In genomic region chr14:92121670-92122350, GRCh38 we compare ENCODE assay signal across 8 cellular contexts. TPM values are rescaled to one million over a fixed set of nuclear protein-coding genes. Genes with fewer than 3 reads are reported as not detected.
DNase-seq lines count a peak whose midpoint lies in the region; ATAC-seq, FAIRE-seq and TF ChIP-seq lines count a peak whose summit lies in the region.

TSS of gene CPSF2 (plus strand) at chr14:92121969. CDS start at chr14:92130985, 9,016 bp downstream.
TSS of gene NDUFB1 (minus strand) at chr14:92121706. CDS start at chr14:92117637, 4,069 bp downstream.

- H3K36me3 ChIP-seq in OCI-LY1 (ENCODE audit: insufficient read depth, low read length), result peaks cover 63% of the 10 kb centered on the region
- peaks cover 0 to 1% of the 10 kb centered on the region in 2 experiments for H3K36me3 ChIP-seq in endothelial cell of umbilical vein (ENCODE audit: control insufficient read depth in 2 of 2, extremely low read depth in 1 of 2, insufficient read depth in 2 of 2, low read length in 2 of 2)

- dilution Hi-C loops in endothelial cell of umbilical vein (cut with MboI; ENCODE audit: extremely low pct_ligation_motif_present, low sequenced_read_pairs), result no loop called here

- BruUV-seq in endothelial cell of umbilical vein (replicated peaks; lab: Mats Ljungman, UMichigan), result TSS peak; percentile 61

- H3K27me3 ChIP-seq in OCI-LY1 (ENCODE audit: insufficient read depth, low read length) (no peaks in the 10 kb centered on the region), endothelial cell of umbilical vein (ENCODE audit: control insufficient read depth in 2 of 2, insufficient read depth in 2 of 2, low read length in 2 of 2) (no peaks in the 10 kb centered on the region), mononuclear cell (ENCODE audit: insufficient read depth, low read length) (no peaks in the 10 kb centered on the region)

- H3K27ac ChIP-seq in OCI-LY1 (ENCODE audit: low read depth, low read length, poor library complexity, severe bottlenecking), result peak within 1 kb of the TSS; percentile 73
- peak within 1 kb of the TSS; percentile 75 for H3K27ac ChIP-seq in endothelial cell of umbilical vein (ENCODE audit: insufficient read depth, low read depth, low read length)

- CTCF ChIA-PET in endothelial cell of umbilical vein (lab: Charles Lee), result interaction anchor here (1.0 to 10.1 kb wide), 12 partner anchors 10 to 569 kb away, joined by 3 to 145 read pairs (median 4); partner anchors contain the start of gene ATXN3

- H3K4me2 ChIP-seq in OCI-LY1 (ENCODE audit: low read length), result peak within 1 kb of the TSS; percentile 81
- H3K4me2 ChIP-seq in endothelial cell of umbilical vein (ENCODE audit: insufficient read depth, low read length), result peak within 1 kb of the TSS; percentile 78

- H2AFZ ChIP-seq in OCI-LY1 (ENCODE audit: low read length) (no peak within 1 kb of the TSS), endothelial cell of umbilical vein (ENCODE audit: low read depth, low read length) (peak within 1 kb of the TSS; percentile 74)

- no peaks in the 10 kb centered on the region for H3K9me2 ChIP-seq in OCI-LY1 (ENCODE audit: low read depth, low read length)

- no peak for TF ChIP-seq CTCF in OCI-LY1 (IDR thresholded peaks at IDR 0.05; ENCODE audit: low read length)
- TF ChIP-seq CTCF in endothelial cell of umbilical vein (IDR thresholded peaks at IDR 0.05; ENCODE audit: extremely low read depth in 1 of 2, insufficient read depth in 1 of 2, low read depth in 1 of 2, low read length in 2 of 2), result no peak

- intact Hi-C loops in endothelial cell of umbilical vein (cut with micrococcal nuclease), result loop anchor here (1.0 to 5.0 kb wide), 6 partner anchors 16 to 670 kb away; partner anchors contain the start of genes ATXN3, FBLN5, GOLGA5 and TRIP11

- DNase-seq in Caki2 (ENCODE audit: low read depth), result peak; percentile 80
- DNase-seq in HT-29 (ENCODE audit: low spot score), result peak; percentile 69
- DNase-seq in activated T-cell treated with anti-CD3 and anti-CD28 coated beads for 1 hour (ENCODE audit: low read depth), result peak; percentile 77
- peak; percentile 84 for DNase-seq in endothelial cell of umbilical vein (ENCODE audit: low read depth, low spot score)
- DNase-seq in stimulated activated CD8-positive, alpha-beta memory T cell treated with anti-CD3 and anti-CD28 coated beads, Interleukin-4, amount 100 ng/mL, for 24 hours (ENCODE audit: low read depth), result peak; percentile 70

- FAIRE-seq in endothelial cell of umbilical vein (lab: Jason Lieb, UNC), result peak; percentile 70

- no peaks in the 10 kb centered on the region for H3K9me3 ChIP-seq in OCI-LY1 (ENCODE audit: low read length)
- H3K9me3 ChIP-seq in endothelial cell of umbilical vein (replicated peaks; ENCODE audit: control insufficient read depth, insufficient read depth, low read length), result no peaks in the 10 kb centered on the region
- H3K9me3 ChIP-seq in mononuclear cell (ENCODE audit: low read depth, low read length), result no peaks in the 10 kb centered on the region

- POLR2A ChIA-PET in endothelial cell of umbilical vein (lab: Charles Lee), result interaction anchor here (0.5 to 2.5 kb wide), 6 partner anchors 11 to 672 kb away, joined by 3 to 15 read pairs (median 4); partner anchors contain the start of genes ATXN3 and GOLGA5

- H3K4me3 ChIP-seq in OCI-LY1 (ENCODE audit: low read depth, low read length, poor library complexity, severe bottlenecking) (peak within 1 kb of the TSS; percentile 96), endothelial cell of umbilical vein (replicated peaks in 1 of 3; ENCODE audit: insufficient read depth in 1 of 3, low read depth in 1 of 3, low read length in 3 of 3) (peak within 1 kb of the TSS; percentile 40 to 89 (median 79)), mononuclear cell (ENCODE audit: low read length) (peak within 1 kb of the TSS; percentile 99)

- TF ChIP-seq POLR2A in endothelial cell of umbilical vein (IDR thresholded peaks at IDR 0.05; ENCODE audit: low read depth, low read length), result peak; percentile 95

- in situ Hi-C loops in Caki2 (cut with HindIII; ENCODE audit: low pct_unique_long_range_greater_than_20kb, low sequenced_read_pairs), result no loop called here

- peak within 1 kb of the TSS; percentile 98 for H3K9ac ChIP-seq in OCI-LY1 (ENCODE audit: low read length)
- H3K9ac ChIP-seq in endothelial cell of umbilical vein (replicated peaks; ENCODE audit: extremely low read depth, insufficient read depth, low read length), result peak within 1 kb of the TSS; percentile 92

- peak; percentile 85 for ATAC-seq in GM21360 (IDR thresholded peaks at IDR 0.05; ENCODE audit: unreplicated experiment)

- H3F3A ChIP-seq in OCI-LY1 (ENCODE audit: insufficient read depth, low read length), result peaks cover 1% of the 10 kb centered on the region; the same call in 1 of the 2 replicates

- peaks cover 18% of the 10 kb centered on the region for H3K79me2 ChIP-seq in OCI-LY1 (ENCODE audit: insufficient read depth, low read length)
- peaks cover 35% of the 10 kb centered on the region for H3K79me2 ChIP-seq in endothelial cell of umbilical vein (ENCODE audit: control insufficient read depth, insufficient read depth, low read length)

- H3K9me1 ChIP-seq in endothelial cell of umbilical vein (replicated peaks; ENCODE audit: control insufficient read depth, extremely low read depth, insufficient read depth, low read length), result no peaks in the 10 kb centered on the region

- H3K4me1 ChIP-seq in OCI-LY1 (ENCODE audit: insufficient read depth, low read length, severe bottlenecking) (peaks cover 40% of the 10 kb centered on the region), endothelial cell of umbilical vein (ENCODE audit: control insufficient read depth, extremely low read depth, insufficient read depth, low read length) (peaks cover 7% of the 10 kb centered on the region), mononuclear cell (ENCODE audit: insufficient read depth, low read length) (peaks cover 40% of the 10 kb centered on the region)

- no peaks in the 10 kb centered on the region for H4K20me1 ChIP-seq in OCI-LY1 (ENCODE audit: insufficient read depth, low read length)
- no peaks in the 10 kb centered on the region for H4K20me1 ChIP-seq in endothelial cell of umbilical vein (replicated peaks; ENCODE audit: control insufficient read depth, extremely low read depth, insufficient read depth, low read length)

TF ChIP-seq in endothelial cell of umbilical vein, 7 proteins besides CTCF, POLR2A, EP300 and RAD21:
- TF ChIP-seq EZH2 (IDR thresholded peaks at IDR 0.05; ENCODE audit: borderline replicate concordance, low read depth, low read length, severe bottlenecking) (no peak), POLR2AphosphoS5 (IDR thresholded peaks at IDR 0.05; ENCODE audit: insufficient read depth, low read depth, low read length) (peak; percentile 82)

RNA-seq across cellular contexts. Expression of gene CPSF2, which starts in this region (rescaled TPM):
- 15.8 and 20.8 TPM in 2 replicates for total RNA-seq in Caki2 (2014; rRNA removed; shearing (Covaris generic); ENCODE audit: low replicate concordance)
- 11.9 and 23.1 TPM in 2 replicates for total RNA-seq in HT-29 (2014; rRNA removed; shearing (Covaris generic))
- total RNA-seq in endothelial cell of umbilical vein, result 76.9 and 81.7 TPM in 2 replicates
- polyA plus RNA-seq in endothelial cell of umbilical vein, result 5.5 and 8.3 TPM in 2 replicates
- 19.5 and 21.0 TPM in 2 replicates for polyA plus RNA-seq in endothelial cell of umbilical vein (2011; cell fraction: cytosol; rRNA removed)
- 17.5 and 20.5 TPM in 2 replicates for polyA plus RNA-seq in endothelial cell of umbilical vein (2011; cell fraction: nucleus; rRNA removed)
- 49.0 and 77.9 TPM in 2 replicates for polyA plus RNA-seq in endothelial cell of umbilical vein (2012)
- 48.7 and 58.6 TPM in 2 replicates for polyA minus RNA-seq in endothelial cell of umbilical vein
- 36.9 TPM for polyA minus RNA-seq in endothelial cell of umbilical vein (2011; cell fraction: cytosol; rRNA and poly(A)+ RNA removed)
- polyA minus RNA-seq in endothelial cell of umbilical vein (2011; cell fraction: nucleus; rRNA and poly(A)+ RNA removed), result 15.3 and 20.2 TPM in 2 replicates
- 13.9 TPM for total RNA-seq in mononuclear cell

RNA-seq across cellular contexts. Expression of gene NDUFB1, which starts in this region (rescaled TPM):
- total RNA-seq in Caki2 (2014; rRNA removed; shearing (Covaris generic); ENCODE audit: low replicate concordance), result 193 and 239 TPM in 2 replicates
- 268 and 270 TPM in 2 replicates for total RNA-seq in HT-29 (2014; rRNA removed; shearing (Covaris generic))
- total RNA-seq in endothelial cell of umbilical vein, result 95.2 and 114 TPM in 2 replicates
- polyA plus RNA-seq in endothelial cell of umbilical vein, result 135 and 267 TPM in 2 replicates
- polyA plus RNA-seq in endothelial cell of umbilical vein (2011; cell fraction: cytosol; rRNA removed), result 267 and 301 TPM in 2 replicates
- polyA plus RNA-seq in endothelial cell of umbilical vein (2011; cell fraction: nucleus; rRNA removed), result 133 and 164 TPM in 2 replicates
- 297 and 507 TPM in 2 replicates for polyA plus RNA-seq in endothelial cell of umbilical vein (2012)
- 41.8 and 62.5 TPM in 2 replicates for polyA minus RNA-seq in endothelial cell of umbilical vein
- polyA minus RNA-seq in endothelial cell of umbilical vein (2011; cell fraction: cytosol; rRNA and poly(A)+ RNA removed), result 41.0 TPM
- polyA minus RNA-seq in endothelial cell of umbilical vein (2011; cell fraction: nucleus; rRNA and poly(A)+ RNA removed), result 17.3 and 20.3 TPM in 2 replicates
- 106 TPM for total RNA-seq in mononuclear cell

Comparison
In these comparisons a context has a peak if more than half of its experiments do, and no peak if none do; other contexts are left out.
1. Peak in every context shown above with its lines: DNase-seq, ATAC-seq, H3K4me3 ChIP-seq and H3K27ac ChIP-seq.